Comparison of ENCODE assay signal across 7 cellular contexts in genomic region chr21:14215971-14216621, GRCh38. TPM values are rescaled to one million over a fixed set of nuclear protein-coding genes. Genes with fewer than 3 reads are reported as not detected.
DNase-seq lines count a peak whose midpoint lies in the region; ATAC-seq and TF ChIP-seq lines count a peak whose summit lies in the region.

Gene RBM11 (plus strand): TSS chr21:14216157. CDS start chr21:14216187, 30 bp downstream.

- no peak within 1 kb of the TSS for H3K27ac ChIP-seq in right lobe of liver

- no peaks in the 10 kb centered on the region for H3K9me3 ChIP-seq in right lobe of liver

- peak within 1 kb of the TSS; percentile 80 for H3K4me3 Mint-ChIP-seq in activated CD4-positive, alpha-beta T cell treated with anti-CD3 and anti-CD28 coated beads, Interleukin-2, amount 10 ng/mL, durations not matched to agents 7 days and 5 days

- peaks cover 0 to 5% (median 2%) of the 10 kb centered on the region in 4 donors for H3K4me1 ChIP-seq in right lobe of liver

- POLR2A ChIA-PET in activated CD4-positive, alpha-beta T cell treated with anti-CD3 and anti-CD28 coated beads, Interleukin-2, amount 10 ng/mL, durations not matched to agents 7 days and 5 days (lab: Charles Lee): no interaction called here

- H3K4me3 ChIP-seq in right lobe of liver: peak within 1 kb of the TSS; percentile 26 to 54 (median 44)

- H3K27ac Mint-ChIP-seq in activated CD4-positive, alpha-beta T cell treated with anti-CD3 and anti-CD28 coated beads, Interleukin-2, amount 10 ng/mL, durations not matched to agents 7 days and 5 days: peak within 1 kb of the TSS; percentile 62

- 5% methylated on average over 33 of the region's 54 CpGs for WGBS in right lobe of liver (ENCODE audit: insufficient coverage, low coverage, low lambda C conversion rate, missing lambda C conversion rate)

- TF ChIP-seq POLR2A in GM18505 (IDR thresholded peaks at IDR 0.05; ENCODE audit: borderline replicate concordance, extremely low read depth, insufficient read depth, insufficient read length) (no peak), right lobe of liver (IDR thresholded peaks at IDR 0.05) (no peak)

- ATAC-seq in GM18505 (IDR thresholded peaks at IDR 0.05; ENCODE audit: unreplicated experiment) (peak; percentile 99), HG02885 (IDR thresholded peaks at IDR 0.05; ENCODE audit: poor library complexity, unreplicated experiment) (peak; percentile 96), right lobe of liver (peak; percentile 86 to 94 (median 91))

- peaks cover 11% of the 10 kb centered on the region for H3K27me3 Mint-ChIP-seq in activated CD4-positive, alpha-beta T cell treated with anti-CD3 and anti-CD28 coated beads, Interleukin-2, amount 10 ng/mL, durations not matched to agents 7 days and 5 days

- peak; percentile 83 for DNase-seq in NCI-H2196 (lab: John Stamatoyannopoulos, UW; ENCODE audit: unreplicated experiment)
- peak; percentile 76 for DNase-seq in activated CD4-positive, alpha-beta T cell treated with anti-CD3 and anti-CD28 coated beads, Interleukin-2, amount 10 ng/mL, durations not matched to agents 7 days and 5 days
- DNase-seq in dermis microvascular lymphatic vessel endothelial cell (ENCODE audit: low read depth in 2 of 2): peak; percentile 1 to 4
- peak; percentile 54 to 59 (median 58) for DNase-seq in right lobe of liver
- DNase-seq in stimulated activated CD4-positive, alpha-beta T cell treated with anti-CD3 and anti-CD28 coated beads, Interleukin-4, amount 100 ng/mL, for 1 hour: peak; percentile 83

- intact Hi-C loops in right lobe of liver (cut with DNase I): no loop called here

- H3K27me3 ChIP-seq in right lobe of liver: no peaks in the 10 kb centered on the region

- no peak for TF ChIP-seq CTCF in right lobe of liver (IDR thresholded peaks at IDR 0.05)

- CTCF ChIA-PET in activated CD4-positive, alpha-beta T cell treated with anti-CD3 and anti-CD28 coated beads, Interleukin-2, amount 10 ng/mL, durations not matched to agents 7 days and 5 days (lab: Charles Lee): no interaction called here

- peaks cover 10% of the 10 kb centered on the region for H3K4me1 Mint-ChIP-seq in activated CD4-positive, alpha-beta T cell treated with anti-CD3 and anti-CD28 coated beads, Interleukin-2, amount 10 ng/mL, durations not matched to agents 7 days and 5 days

- no peaks in the 10 kb centered on the region for H3K36me3 Mint-ChIP-seq in activated CD4-positive, alpha-beta T cell treated with anti-CD3 and anti-CD28 coated beads, Interleukin-2, amount 10 ng/mL, durations not matched to agents 7 days and 5 days (ENCODE audit: low read depth)

- no peaks in the 10 kb centered on the region for H3K36me3 ChIP-seq in right lobe of liver

- H3K9me3 Mint-ChIP-seq in activated CD4-positive, alpha-beta T cell treated with anti-CD3 and anti-CD28 coated beads, Interleukin-2, amount 10 ng/mL, durations not matched to agents 7 days and 5 days: no peaks in the 10 kb centered on the region

RNA-seq across cellular contexts. Expression of gene RBM11, which starts in this region (rescaled TPM):
- 1 to 10 TPM; 1.6 to 1.8 TPM for total RNA-seq in activated CD4-positive, alpha-beta T cell treated with anti-CD3 and anti-CD28 coated beads, Interleukin-2, amount 10 ng/mL, durations not matched to agents 7 days and 5 days
- total RNA-seq in dermis microvascular lymphatic vessel endothelial cell (not detected in 2 replicates), right lobe of liver (under 1 TPM in 2 of 6 experiments, not detected in 4; 0.24 to 0.37 TPM)

Comparison
In these comparisons a context has a peak if more than half of its experiments do, and no peak if none do; other contexts are left out.
1. Peak in DNase-seq in dermis microvascular lymphatic vessel endothelial cell; RNA of the gene not detected or under 1 TPM.
2. Peak in DNase-seq, ATAC-seq and H3K4me3 ChIP-seq in right lobe of liver; RNA of the gene not detected or under 1 TPM.
3. DNase-seq: peak in every context shown above with its lines; median percentile 83 in NCI-H2196; 83 in stimulated activated CD4-positive, alpha-beta T cell treated with anti-CD3 and anti-CD28 coated beads, Interleukin-4, amount 100 ng/mL, for 1 hour; 76 in activated CD4-positive, alpha-beta T cell treated with anti-CD3 and anti-CD28 coated beads, Interleukin-2, amount 10 ng/mL, durations not matched to agents 7 days and 5 days; 58 in right lobe of liver; 2 in dermis microvascular lymphatic vessel endothelial cell.